ENCODE assay signal across 1 cellular context in genomic region chr10:101779544-101780186, GRCh38.
A peak's percentile ranks its signal among the peaks of the same experiment; 100 is the strongest.
TF ChIP-seq lines count a peak whose summit lies in the region.

No MANE protein-coding gene starts in this region.

TF ChIP-seq in HepG2, 621 proteins besides CTCF, POLR2A, EP300 and RAD21 (continued from another document and continues in another):
- TF ChIP-seq, protein P1, sequence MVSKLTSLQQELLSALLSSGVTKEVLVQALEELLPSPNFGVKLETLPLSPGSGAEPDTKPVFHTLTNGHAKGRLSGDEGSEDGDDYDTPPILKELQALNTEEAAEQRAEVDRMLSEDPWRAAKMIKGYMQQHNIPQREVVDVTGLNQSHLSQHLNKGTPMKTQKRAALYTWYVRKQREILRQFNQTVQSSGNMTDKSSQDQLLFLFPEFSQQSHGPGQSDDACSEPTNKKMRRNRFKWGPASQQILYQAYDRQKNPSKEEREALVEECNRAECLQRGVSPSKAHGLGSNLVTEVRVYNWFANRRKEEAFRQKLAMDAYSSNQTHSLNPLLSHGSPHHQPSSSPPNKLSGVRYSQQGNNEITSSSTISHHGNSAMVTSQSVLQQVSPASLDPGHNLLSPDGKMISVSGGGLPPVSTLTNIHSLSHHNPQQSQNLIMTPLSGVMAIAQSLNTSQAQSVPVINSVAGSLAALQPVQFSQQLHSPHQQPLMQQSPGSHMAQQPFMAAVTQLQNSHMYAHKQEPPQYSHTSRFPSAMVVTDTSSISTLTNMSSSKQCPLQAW (CRISPR knock-in tag; IDR thresholded peaks at IDR 0.05): no peak
- TF ChIP-seq SAP130 (CRISPR knock-in tag; IDR thresholded peaks at IDR 0.05; ENCODE audit: low read depth) (peak; percentile 13; the same call in 1 of the 2 replicates), ZNF142 (CRISPR knock-in tag; IDR thresholded peaks at IDR 0.05) (peak; percentile 50; the same call in 1 of the 2 replicates), ZFY (CRISPR knock-in tag; IDR thresholded peaks at IDR 0.05) (peak; percentile 30; the same call in 1 of the 2 replicates), MYC (CRISPR knock-in tag; IDR thresholded peaks at IDR 0.05; ENCODE audit: borderline replicate concordance) (peak; percentile 54; the same call in 1 of the 2 replicates), ZNF296 (CRISPR knock-in tag; conservative IDR thresholded peaks at IDR 0.05) (0 out of 2 replicates have a peak, but pooled peaks have one; percentile 40), ATF1 (CRISPR knock-in tag; IDR thresholded peaks at IDR 0.05) (no peak), SNAPC2 (CRISPR knock-in tag; IDR thresholded peaks at IDR 0.05) (no peak), ZFP1 (CRISPR knock-in tag; IDR thresholded peaks at IDR 0.05) (no peak), ZNF503 (CRISPR knock-in tag; IDR thresholded peaks at IDR 0.05) (no peak), RBFOX2 (IDR thresholded peaks at IDR 0.05; ENCODE audit: low read depth, low read length) (peak; percentile 48; the same call in 1 of the 2 replicates), ZNF562 (CRISPR knock-in tag; IDR thresholded peaks at IDR 0.05; ENCODE audit: borderline replicate concordance) (no peak), POGZ (CRISPR knock-in tag; IDR thresholded peaks at IDR 0.05) (peak; percentile 29; the same call in 1 of the 2 replicates), ZNF687 (CRISPR knock-in tag; IDR thresholded peaks at IDR 0.05) (peak; percentile 58), BRD4 (CRISPR knock-in tag; IDR thresholded peaks at IDR 0.05) (0 out of 2 replicates have a peak, but pooled peaks have one; percentile 39), ZNF530 (CRISPR knock-in tag; IDR thresholded peaks at IDR 0.05; ENCODE audit: low read depth) (no peak), NRL (CRISPR knock-in tag; IDR thresholded peaks at IDR 0.05; ENCODE audit: borderline replicate concordance) (no peak), ZNF136 (CRISPR knock-in tag; IDR thresholded peaks at IDR 0.05; ENCODE audit: low read depth) (no peak), HNRNPLL (IDR thresholded peaks at IDR 0.05; ENCODE audit: low read depth, low read length, poor library complexity, severe bottlenecking) (peak; percentile 35), AGO1 (IDR thresholded peaks at IDR 0.05; ENCODE audit: low read depth, low read length, poor library complexity, severe bottlenecking) (peak; percentile 36), GABPB1 (CRISPR knock-in tag; IDR thresholded peaks at IDR 0.05) (peak; percentile 39; the same call in 1 of the 2 replicates), XRCC5 (optimal IDR thresholded peaks at IDR 0.05; ENCODE audit: low read length) (peak; percentile 58), ZNF280B (CRISPR knock-in tag; IDR thresholded peaks at IDR 0.05; ENCODE audit: borderline replicate concordance) (no peak), FLYWCH1 (CRISPR knock-in tag; IDR thresholded peaks at IDR 0.05) (no peak), HMGXB4 (CRISPR knock-in tag; IDR thresholded peaks at IDR 0.05; ENCODE audit: borderline replicate concordance in 1 of 2, low read depth in 1 of 2) (0 out of 4 replicates have a peak, but pooled peaks of 1 of the 2 experiments have one; percentile 48), MEIS2 (CRISPR knock-in tag; IDR thresholded peaks at IDR 0.05) (peak; percentile 46; the same call in 1 of the 2 replicates), PHF21A (CRISPR knock-in tag; IDR thresholded peaks at IDR 0.05) (no peak)
- TF ChIP-seq, protein P2, sequence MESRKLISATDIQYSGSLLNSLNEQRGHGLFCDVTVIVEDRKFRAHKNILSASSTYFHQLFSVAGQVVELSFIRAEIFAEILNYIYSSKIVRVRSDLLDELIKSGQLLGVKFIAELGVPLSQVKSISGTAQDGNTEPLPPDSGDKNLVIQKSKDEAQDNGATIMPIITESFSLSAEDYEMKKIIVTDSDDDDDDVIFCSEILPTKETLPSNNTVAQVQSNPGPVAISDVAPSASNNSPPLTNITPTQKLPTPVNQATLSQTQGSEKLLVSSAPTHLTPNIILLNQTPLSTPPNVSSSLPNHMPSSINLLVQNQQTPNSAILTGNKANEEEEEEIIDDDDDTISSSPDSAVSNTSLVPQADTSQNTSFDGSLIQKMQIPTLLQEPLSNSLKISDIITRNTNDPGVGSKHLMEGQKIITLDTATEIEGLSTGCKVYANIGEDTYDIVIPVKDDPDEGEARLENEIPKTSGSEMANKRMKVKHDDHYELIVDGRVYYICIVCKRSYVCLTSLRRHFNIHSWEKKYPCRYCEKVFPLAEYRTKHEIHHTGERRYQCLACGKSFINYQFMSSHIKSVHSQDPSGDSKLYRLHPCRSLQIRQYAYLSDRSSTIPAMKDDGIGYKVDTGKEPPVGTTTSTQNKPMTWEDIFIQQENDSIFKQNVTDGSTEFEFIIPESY (CRISPR knock-in tag; IDR thresholded peaks at IDR 0.05): peak; percentile 96
- TF ChIP-seq, protein P3, sequence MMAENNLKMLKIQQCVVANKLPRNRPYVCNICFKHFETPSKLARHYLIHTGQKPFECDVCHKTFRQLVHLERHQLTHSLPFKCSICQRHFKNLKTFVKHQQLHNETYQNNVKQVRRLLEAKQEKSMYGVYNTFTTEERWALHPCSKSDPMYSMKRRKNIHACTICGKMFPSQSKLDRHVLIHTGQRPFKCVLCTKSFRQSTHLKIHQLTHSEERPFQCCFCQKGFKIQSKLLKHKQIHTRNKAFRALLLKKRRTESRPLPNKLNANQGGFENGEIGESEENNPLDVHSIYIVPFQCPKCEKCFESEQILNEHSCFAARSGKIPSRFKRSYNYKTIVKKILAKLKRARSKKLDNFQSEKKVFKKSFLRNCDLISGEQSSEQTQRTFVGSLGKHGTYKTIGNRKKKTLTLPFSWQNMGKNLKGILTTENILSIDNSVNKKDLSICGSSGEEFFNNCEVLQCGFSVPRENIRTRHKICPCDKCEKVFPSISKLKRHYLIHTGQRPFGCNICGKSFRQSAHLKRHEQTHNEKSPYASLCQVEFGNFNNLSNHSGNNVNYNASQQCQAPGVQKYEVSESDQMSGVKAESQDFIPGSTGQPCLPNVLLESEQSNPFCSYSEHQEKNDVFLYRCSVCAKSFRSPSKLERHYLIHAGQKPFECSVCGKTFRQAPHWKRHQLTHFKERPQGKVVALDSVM (CRISPR knock-in tag; IDR thresholded peaks at IDR 0.05): peak; percentile 94
- TF ChIP-seq, protein P4, sequence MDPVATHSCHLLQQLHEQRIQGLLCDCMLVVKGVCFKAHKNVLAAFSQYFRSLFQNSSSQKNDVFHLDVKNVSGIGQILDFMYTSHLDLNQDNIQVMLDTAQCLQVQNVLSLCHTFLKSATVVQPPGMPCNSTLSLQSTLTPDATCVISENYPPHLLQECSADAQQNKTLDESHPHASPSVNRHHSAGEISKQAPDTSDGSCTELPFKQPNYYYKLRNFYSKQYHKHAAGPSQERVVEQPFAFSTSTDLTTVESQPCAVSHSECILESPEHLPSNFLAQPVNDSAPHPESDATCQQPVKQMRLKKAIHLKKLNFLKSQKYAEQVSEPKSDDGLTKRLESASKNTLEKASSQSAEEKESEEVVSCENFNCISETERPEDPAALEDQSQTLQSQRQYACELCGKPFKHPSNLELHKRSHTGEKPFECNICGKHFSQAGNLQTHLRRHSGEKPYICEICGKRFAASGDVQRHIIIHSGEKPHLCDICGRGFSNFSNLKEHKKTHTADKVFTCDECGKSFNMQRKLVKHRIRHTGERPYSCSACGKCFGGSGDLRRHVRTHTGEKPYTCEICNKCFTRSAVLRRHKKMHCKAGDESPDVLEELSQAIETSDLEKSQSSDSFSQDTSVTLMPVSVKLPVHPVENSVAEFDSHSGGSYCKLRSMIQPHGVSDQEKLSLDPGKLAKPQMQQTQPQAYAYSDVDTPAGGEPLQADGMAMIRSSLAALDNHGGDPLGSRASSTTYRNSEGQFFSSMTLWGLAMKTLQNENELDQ (CRISPR knock-in tag; IDR thresholded peaks at IDR 0.05; ENCODE audit: borderline replicate concordance): no peak
